In genomic region chr12:103382119-103382518, GRCh38 we compare ENCODE assay signal across 27 cellular contexts.
"Had no signal": no experiment of that assay in that cellular context is flagged by ENCODE, and none has a peak within 500 bp of the region (broad histone marks: within the 10 kb centered on the region; RNA-seq: fewer than 3 reads in every experiment).

No MANE protein-coding gene starts in this region.

- H3K79me2 ChIP-seq: parathyroid adenoma had no signal

- H3K4me3 ChIP-seq: neural progenitor cell, ovary, psoas muscle, skin epidermis, smooth muscle cell, spleen, stomach, thoracic aorta, thyroid gland, tibial nerve, upper lobe of left lung, vagina had no signal

- H3K4me1 ChIP-seq: neural progenitor cell, parathyroid adenoma, psoas muscle, spleen, stomach, thyroid gland, tibial nerve, upper lobe of left lung, vagina had no signal

- H3K4me2 ChIP-seq: neural progenitor cell, smooth muscle cell had no signal

- FAIRE-seq: urothelium cell line had no signal

- ATAC-seq: naive thymus-derived CD4-positive, alpha-beta T cell; natural killer cell; psoas muscle; right cardiac atrium; sciatic nerve; stimulated activated memory B cell treated with anti-CD40 and anti-IgM and Interleukin-4, amounts not matched to agents 10 μg/mL and 1 μg/mL and 100 μg/mL, for 72 hours had no signal

- DNase-seq: naive thymus-derived CD4-positive, alpha-beta T cell; natural killer cell; occipital lobe; ovary; psoas muscle; right cardiac atrium; spleen; stimulated activated CD4-positive, alpha-beta T cell treated with anti-CD3 and anti-CD28 coated beads, Interleukin-12 subunit alpha, Interleukin-12 subunit beta, amount 100 ng/mL, for 4 hours; stimulated activated CD4-positive, alpha-beta T cell treated with anti-CD3 and anti-CD28 coated beads, Interleukin-1b, Interleukin-23, amount 100 ng/mL, for 48 hours; stimulated activated CD4-positive, alpha-beta T cell treated with anti-CD3 and anti-CD28 coated beads, Interleukin-4, amount 100 ng/mL, for 1 hour; stimulated activated CD4-positive, alpha-beta T cell treated with anti-CD3 and anti-CD28 coated beads, Interleukin-4, amount 100 ng/mL, for 4 hours; stimulated activated CD8-positive, alpha-beta memory T cell treated with anti-CD3 and anti-CD28 coated beads, Interleukin-4, amount 100 ng/mL, for 48 hours; stimulated activated naive CD4-positive, alpha-beta T cell treated with Interleukin-2 at 50 U/mL for 16 hours; stomach; thyroid gland; trophoblast cell; upper lobe of left lung had no signal

- H3K27ac ChIP-seq: neural progenitor cell, ovary, parathyroid adenoma, psoas muscle, skin epidermis, spleen, stomach, thoracic aorta, thyroid gland, tibial nerve, upper lobe of left lung, vagina had no signal

- H3K9me3 ChIP-seq: ovary, psoas muscle, spleen, stomach, thoracic aorta, thyroid gland, tibial nerve, upper lobe of left lung, vagina had no signal

- H2AFZ ChIP-seq: neural progenitor cell, parathyroid adenoma had no signal

- H3K36me3 ChIP-seq: neural progenitor cell, ovary, spleen, stomach, thoracic aorta, thyroid gland, tibial nerve, upper lobe of left lung, vagina had no signal

- H3K9ac ChIP-seq: neural progenitor cell, parathyroid adenoma had no signal

- H3K27me3 ChIP-seq: neural progenitor cell, ovary, spleen, stomach, thyroid gland, tibial nerve, upper lobe of left lung, vagina had no signal
